In genomic region chr10:116630020-116630419, GRCh38 we compare ENCODE assay signal across 1 cellular context.
TF ChIP-seq lines count a peak whose summit lies in the region.

No MANE protein-coding gene starts in this region.

TF ChIP-seq in H1, 55 proteins besides CTCF, POLR2A, EP300 and RAD21 (continued from another document):
- TF ChIP-seq CEBPB (IDR thresholded peaks at IDR 0.05; ENCODE audit: low read depth, low read length) (no peak), ASH2L (IDR thresholded peaks at IDR 0.05; ENCODE audit: low read length) (no peak), CHD1 (IDR thresholded peaks at IDR 0.05; ENCODE audit: low read depth, low read length) (no peak), EGR1 (IDR thresholded peaks at IDR 0.05; ENCODE audit: borderline replicate concordance, low read depth, low read length) (no peak)
